In the genomic region with DNA sequence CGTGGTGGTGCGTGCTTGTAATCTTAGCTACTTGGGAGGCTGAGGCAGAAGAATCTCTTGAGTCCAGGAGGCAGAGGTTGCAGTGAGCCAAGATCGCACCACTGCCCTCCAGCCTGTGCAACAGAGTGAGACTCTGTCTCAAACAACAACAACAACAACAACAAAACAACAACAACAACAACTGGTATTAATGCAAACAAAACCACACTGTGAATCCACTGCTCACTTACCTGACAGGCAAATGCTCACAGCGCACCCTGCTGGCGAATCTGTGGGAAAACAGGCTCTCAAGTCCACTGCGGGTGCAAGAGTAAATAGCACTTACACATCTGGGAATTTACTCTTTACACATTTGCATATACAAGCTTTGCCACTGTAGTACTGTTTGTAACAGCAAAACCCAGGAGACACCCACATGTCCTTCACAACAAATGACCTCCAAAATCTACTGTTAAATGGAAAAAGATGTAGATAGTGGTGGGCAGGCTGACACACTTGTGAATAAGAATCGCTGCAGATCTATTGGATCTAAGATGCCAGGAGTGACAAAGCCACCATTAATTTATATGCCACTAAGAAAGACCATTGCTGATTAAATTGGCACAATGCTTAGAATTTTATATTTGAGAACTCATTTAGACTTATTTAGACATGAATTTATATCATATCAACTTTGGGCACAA, we compare ENCODE assay signal across 8 cellular contexts. TPM values are rescaled to one million over a fixed set of nuclear protein-coding genes. Genes with fewer than 3 reads are reported as not detected.
DNase-seq lines count a peak whose midpoint lies in the region; ATAC-seq and TF ChIP-seq lines count a peak whose summit lies in the region.

No MANE protein-coding gene starts in this region.

- peak overlapping the region; percentile 14 for H3K27ac Mint-ChIP-seq in stimulated activated naive CD8-positive, alpha-beta T cell treated with anti-CD3 and anti-CD28 coated beads, Interleukin-15, Interleukin-2, amounts not matched to agents 100 ng/mL and 50 ng/mL, for 24 hours

- H3K27me3 ChIP-seq in fibroblast of lung (ENCODE audit: control insufficient read depth, insufficient read depth, low read length) (no peaks in the 10 kb centered on the region), neural cell (ENCODE audit: insufficient read depth, low read depth, low read length) (no peaks in the 10 kb centered on the region)

- no peaks in the 10 kb centered on the region for H3K27me3 Mint-ChIP-seq in stimulated activated naive CD8-positive, alpha-beta T cell treated with anti-CD3 and anti-CD28 coated beads, Interleukin-15, Interleukin-2, amounts not matched to agents 100 ng/mL and 50 ng/mL, for 24 hours

- H4K20me1 ChIP-seq in fibroblast of lung (ENCODE audit: control insufficient read depth, extremely low read depth, insufficient read depth, low read length) (no peaks in the 10 kb centered on the region), neural cell (ENCODE audit: insufficient read depth) (no peaks in the 10 kb centered on the region)

- no peak overlapping the region for H3K27ac ChIP-seq in fibroblast of lung (ENCODE audit: insufficient read depth, low read length)
- no peak overlapping the region for H3K27ac ChIP-seq in neural cell (ENCODE audit: low read length)

- H3K4me1 ChIP-seq in fibroblast of lung (ENCODE audit: control insufficient read depth, extremely low read depth, insufficient read depth, low read length) = peaks cover 7% of the 10 kb centered on the region

- peaks cover 35% of the 10 kb centered on the region for H3K4me1 Mint-ChIP-seq in stimulated activated naive CD8-positive, alpha-beta T cell treated with anti-CD3 and anti-CD28 coated beads, Interleukin-15, Interleukin-2, amounts not matched to agents 100 ng/mL and 50 ng/mL, for 24 hours (ENCODE audit: low read depth)

- no peaks in the 10 kb centered on the region for H3K9me3 Mint-ChIP-seq in stimulated activated naive CD8-positive, alpha-beta T cell treated with anti-CD3 and anti-CD28 coated beads, Interleukin-15, Interleukin-2, amounts not matched to agents 100 ng/mL and 50 ng/mL, for 24 hours

- H3K79me2 ChIP-seq in fibroblast of lung (ENCODE audit: control insufficient read depth, insufficient read depth, low read length) (no peaks in the 10 kb centered on the region), neural cell (replicated peaks; ENCODE audit: insufficient read depth, low read length) (no peaks in the 10 kb centered on the region)

- no peak overlapping the region for H3K4me3 ChIP-seq in fibroblast of lung (replicated peaks in 1 of 4; ENCODE audit: control extremely low read depth in 1 of 4, insufficient read depth in 1 of 4, low read depth in 3 of 4, low read length in 4 of 4)
- H3K4me3 ChIP-seq in neural cell (ENCODE audit: low read length) = no peak overlapping the region

- H3K4me3 Mint-ChIP-seq in stimulated activated naive CD8-positive, alpha-beta T cell treated with anti-CD3 and anti-CD28 coated beads, Interleukin-15, Interleukin-2, amounts not matched to agents 100 ng/mL and 50 ng/mL, for 24 hours = no peak overlapping the region

- no peak overlapping the region for H3K9ac ChIP-seq in fibroblast of lung (ENCODE audit: insufficient read depth, low read length)
- no peak overlapping the region for H3K9ac ChIP-seq in neural cell (ENCODE audit: low read length)

- peaks cover 14% of the 10 kb centered on the region for H3K36me3 Mint-ChIP-seq in stimulated activated naive CD8-positive, alpha-beta T cell treated with anti-CD3 and anti-CD28 coated beads, Interleukin-15, Interleukin-2, amounts not matched to agents 100 ng/mL and 50 ng/mL, for 24 hours (ENCODE audit: low read depth)

- TF ChIP-seq CTCF in fibroblast of lung (conservative IDR thresholded peaks at IDR 0.05 in 1 of 2, IDR thresholded peaks at IDR 0.05 in 1 of 2; ENCODE audit: low read depth in 1 of 2, low read length in 2 of 2) (peak; percentile 89 to 91), neural cell (IDR thresholded peaks at IDR 0.05; ENCODE audit: poor library complexity, severe bottlenecking) (peak; percentile 71)

- no peak for ATAC-seq in GM18861 (IDR thresholded peaks at IDR 0.05; ENCODE audit: unreplicated experiment)

- H3F3A ChIP-seq in neural cell (ENCODE audit: insufficient read depth, low read length, poor library complexity, severe bottlenecking) = no peaks in the 10 kb centered on the region

- DNase-seq in EH (ENCODE audit: low read depth) = peak; percentile 78
- peak; percentile 34 for DNase-seq in KG1 (lab: John Stamatoyannopoulos, UW)
- peak; percentile 86 for DNase-seq in RKO (ENCODE audit: low spot score)
- DNase-seq in activated T-cell treated with anti-CD3 and anti-CD28 coated beads, Interleukin-2, amount 50 U/mL, for 48 hours = peak; percentile 79 to 84
- DNase-seq in fibroblast of lung (ENCODE audit: low read depth in 2 of 2) = peak; percentile 70 to 89

- no peak for TF ChIP-seq EP300 in neural cell (conservative IDR thresholded peaks at IDR 0.05; ENCODE audit: poor library complexity, severe bottlenecking)

- peak; percentile 65 for TF ChIP-seq RAD21 in neural cell (conservative IDR thresholded peaks at IDR 0.05)

- H3K4me2 ChIP-seq in fibroblast of lung (ENCODE audit: extremely low read depth, insufficient read depth, low read length) (no peak overlapping the region), neural cell (ENCODE audit: low read length) (no peak overlapping the region)

- no peaks in the 10 kb centered on the region for H3K36me3 ChIP-seq in fibroblast of lung (ENCODE audit: control insufficient read depth, insufficient read depth, low read length)
- no peaks in the 10 kb centered on the region for H3K36me3 ChIP-seq in neural cell (ENCODE audit: insufficient read depth, low read length)

- H3K9me3 ChIP-seq in fibroblast of lung (ENCODE audit: control insufficient read depth, insufficient read depth, low read depth, low read length) (no peaks in the 10 kb centered on the region), neural cell (ENCODE audit: low read length) (peaks cover 5% of the 10 kb centered on the region)

- H2AFZ ChIP-seq in fibroblast of lung (ENCODE audit: low read length) (no peak overlapping the region), neural cell (ENCODE audit: low read depth, low read length) (no peak overlapping the region)

- no peaks in the 10 kb centered on the region for H3K9me2 ChIP-seq in neural cell (ENCODE audit: insufficient read depth, low read length)

TF ChIP-seq in neural cell, 6 proteins besides CTCF, POLR2A, EP300 and RAD21:
- no peak for TF ChIP-seq TAF1 (IDR thresholded peaks at IDR 0.05; ENCODE audit: low read depth)
- no peak for TF ChIP-seq POLR2AphosphoS5 (IDR thresholded peaks at IDR 0.05)
- TF ChIP-seq SMC3 (conservative IDR thresholded peaks at IDR 0.05; ENCODE audit: poor library complexity) = peak; percentile 69

RNA-seq across cellular contexts. Expression of a gene that starts 29.3 kb away (rescaled TPM):
- total RNA-seq in fibroblast of lung = 14.4 and 17.8 TPM in 2 replicates
- 24.3 and 32.1 TPM in 2 replicates for polyA plus RNA-seq in fibroblast of lung
- 58.1 and 83.2 TPM in 2 replicates for polyA plus RNA-seq in fibroblast of lung (2012)
- 28.7 and 32.7 TPM in 2 replicates for polyA minus RNA-seq in fibroblast of lung (ENCODE audit: low replicate concordance)
- polyA plus RNA-seq in neural cell = 48.7 and 58.0 TPM in 2 replicates
- 38.2 and 43.6 TPM in 2 replicates for polyA minus RNA-seq in neural cell

RNA-seq across cellular contexts. Expression of a gene that starts 44.5 kb away (rescaled TPM):
- 71.4 and 120 TPM in 2 replicates for total RNA-seq in fibroblast of lung
- polyA plus RNA-seq in fibroblast of lung (440 and 556 TPM in 2 replicates), neural cell (150 and 156 TPM in 2 replicates)
- polyA plus RNA-seq in fibroblast of lung (2012) = 406 and 499 TPM in 2 replicates
- polyA minus RNA-seq in fibroblast of lung (ENCODE audit: low replicate concordance) (1,060 and 1,140 TPM in 2 replicates), neural cell (76.6 and 77.4 TPM in 2 replicates)

RNA-seq across cellular contexts. Expression of a gene that starts 53.9 kb away (rescaled TPM):
- not detected in 2 replicates for total RNA-seq in fibroblast of lung
- polyA plus RNA-seq in fibroblast of lung (not detected in 2 replicates), neural cell (not detected in 2 replicates)
- polyA plus RNA-seq in fibroblast of lung (2012) = not detected in 2 replicates
- polyA minus RNA-seq in fibroblast of lung (ENCODE audit: low replicate concordance) (not detected in 2 replicates), neural cell (not detected in 2 replicates)

Comparison
In these comparisons a context has a peak if more than half of its experiments do, and no peak if none do; other contexts are left out.
1. DNase-seq: peak in every context shown above with its lines; median percentile 86 in RKO; 82 in activated T-cell treated with anti-CD3 and anti-CD28 coated beads, Interleukin-2, amount 50 U/mL, for 48 hours; 80 in fibroblast of lung; 78 in EH; 34 in KG1.